8 cellular contexts compared by ENCODE assay signal in genomic region chr10:104268691-104269645, GRCh38. TPM values are rescaled to one million over a fixed set of nuclear protein-coding genes. Genes with fewer than 3 reads are reported as not detected.
A peak's percentile ranks its signal among the peaks of the same experiment; 100 is the strongest.
DNase-seq lines count a peak whose midpoint lies in the region; ATAC-seq, FAIRE-seq and TF ChIP-seq lines count a peak whose summit lies in the region.

Gene GSTO2 (plus strand): TSS chr10:104269184. CDS start chr10:104274916, 5,732 bp downstream.

- peaks cover 19 to 28% of the 10 kb centered on the region in 2 donors for H3K36me3 ChIP-seq in ascending aorta

- DNase-seq in GM12892 (ENCODE audit: insufficient read length) (peak; percentile 99), NCI-H146 treated with DMSO at 0.1 percent for 48 hours (lab: John Stamatoyannopoulos, UW; ENCODE audit: unreplicated experiment) (peak; percentile 95), ascending aorta (ENCODE audit: low spot score in 2 of 2) (peak; percentile 99 to 100), right cardiac atrium (peak; percentile 99 to 100 (median 99)), pulmonary artery endothelial cell (ENCODE audit: low read depth, low spot score) (peak; percentile 97), urothelium cell line (ENCODE audit: low spot score) (peak; percentile 89)

- H3K27ac Mint-ChIP-seq in T-helper 1 cell treated with Interleukin-12 subunit alpha and Interleukin-12 subunit beta and Interleukin-4 antibody, amounts not matched to agents 30 μg/mL and 1 μg/mL, for 36 hours: peak within 1 kb of the TSS; percentile 92

- peak; percentile 97 for TF ChIP-seq POLR2A in GM12892 (IDR thresholded peaks at IDR 0.05; ENCODE audit: low read depth, low read length)

- FAIRE-seq in GM12892 (lab: Jason Lieb, UNC) (peak; percentile 97), urothelium cell line (lab: Jason Lieb, UNC) (no peak)

- 3% methylated on average over 60 of the region's 60 CpGs for WGBS in right cardiac atrium

- no peak for TF ChIP-seq CTCF in ascending aorta (IDR thresholded peaks at IDR 0.05)

- peaks cover 29% of the 10 kb centered on the region for H3K4me1 Mint-ChIP-seq in T-helper 1 cell treated with Interleukin-12 subunit alpha and Interleukin-12 subunit beta and Interleukin-4 antibody, amounts not matched to agents 30 μg/mL and 1 μg/mL, for 36 hours (ENCODE audit: low read depth)

- H3K27ac ChIP-seq in ascending aorta (peak within 1 kb of the TSS; percentile 91 to 97), right cardiac atrium (ENCODE audit: low read length) (peak within 1 kb of the TSS; percentile 86)

- H3K4me3 ChIP-seq in ascending aorta (peak within 1 kb of the TSS; percentile 97 to 98), right cardiac atrium (ENCODE audit: low read length) (peak within 1 kb of the TSS; percentile 91)

- intact Hi-C loops in ascending aorta (cut with DNase I): loop anchor here (1.0 to 2.0 kb wide), 2 partner anchors 36 to 84 kb away; partner anchors contain the start of genes CFAP43 and CFAP58
- intact Hi-C loops in right cardiac atrium (cut with DNase I): no loop called here

- H3K9me3 ChIP-seq in ascending aorta (no peaks in the 10 kb centered on the region), right cardiac atrium (ENCODE audit: control insufficient read depth, low read length) (no peaks in the 10 kb centered on the region)

- no peaks in the 10 kb centered on the region for H3K9me3 Mint-ChIP-seq in T-helper 1 cell treated with Interleukin-12 subunit alpha and Interleukin-12 subunit beta and Interleukin-4 antibody, amounts not matched to agents 30 μg/mL and 1 μg/mL, for 36 hours

- H3K36me3 Mint-ChIP-seq in T-helper 1 cell treated with Interleukin-12 subunit alpha and Interleukin-12 subunit beta and Interleukin-4 antibody, amounts not matched to agents 30 μg/mL and 1 μg/mL, for 36 hours (ENCODE audit: low read depth): peaks cover 31% of the 10 kb centered on the region

- no peaks in the 10 kb centered on the region for H3K27me3 Mint-ChIP-seq in T-helper 1 cell treated with Interleukin-12 subunit alpha and Interleukin-12 subunit beta and Interleukin-4 antibody, amounts not matched to agents 30 μg/mL and 1 μg/mL, for 36 hours (ENCODE audit: low read depth)

- H3K4me1 ChIP-seq in ascending aorta (peaks cover 0 to 11% of the 10 kb centered on the region in 2 donors), right cardiac atrium (ENCODE audit: control insufficient read depth, insufficient read depth, low read length) (peaks cover 7% of the 10 kb centered on the region)

- peak within 1 kb of the TSS; percentile 91 for H3K4me3 Mint-ChIP-seq in T-helper 1 cell treated with Interleukin-12 subunit alpha and Interleukin-12 subunit beta and Interleukin-4 antibody, amounts not matched to agents 30 μg/mL and 1 μg/mL, for 36 hours

- H3K27me3 ChIP-seq in ascending aorta (no peaks in the 10 kb centered on the region), right cardiac atrium (ENCODE audit: control insufficient read depth, insufficient read depth) (no peaks in the 10 kb centered on the region)

- peak; percentile 99 for ATAC-seq in HG02840 (IDR thresholded peaks at IDR 0.05; ENCODE audit: low FRiP score, unreplicated experiment)
- ATAC-seq in right cardiac atrium: peak; percentile 100

RNA-seq across cellular contexts. Expression of gene GSTO2, which starts in this region (rescaled TPM):
- polyA plus RNA-seq in GM12892 (2012; ENCODE audit: missing spikeins): 1.2 TPM
- total RNA-seq in ascending aorta (not detected), right cardiac atrium (1 to 10 TPM in 1 of 4 donors, under 1 TPM in 3; 0.37 to 1.1 (median 0.72) TPM), pulmonary artery endothelial cell (0.25 and 0.33 TPM in 2 replicates)
- 0.43 TPM for polyA plus RNA-seq in right cardiac atrium

Comparison
In these comparisons a context has a peak if more than half of its experiments do, and no peak if none do; other contexts are left out.
1. Peak in every context shown above with its lines: DNase-seq, ATAC-seq, H3K4me3 ChIP-seq and H3K27ac ChIP-seq.
2. Peak in DNase-seq, H3K4me3 ChIP-seq and H3K27ac ChIP-seq in ascending aorta; RNA of the gene not detected or under 1 TPM.
3. Peak in DNase-seq in pulmonary artery endothelial cell; RNA of the gene not detected or under 1 TPM.